In the genomic region with DNA sequence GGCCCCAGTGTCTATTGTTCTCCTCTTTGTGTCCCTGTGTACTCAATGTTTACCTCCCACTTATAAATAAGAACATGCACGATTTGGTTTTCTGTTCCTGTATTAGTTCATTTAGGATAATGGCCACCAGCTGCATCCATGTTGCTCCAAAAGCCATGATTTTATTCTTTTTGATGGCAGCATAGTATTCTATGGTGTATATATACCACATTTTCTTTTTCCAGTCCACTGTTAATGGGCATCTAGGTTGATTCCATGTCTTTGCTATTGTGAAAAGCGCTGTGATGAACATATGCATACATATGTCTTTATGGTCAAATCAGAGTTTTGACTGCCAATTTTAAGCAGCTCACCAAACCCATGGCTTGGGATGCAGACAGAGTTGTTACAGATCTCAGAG, we compare ENCODE assay signal across 10 cellular contexts. TPM values are rescaled to one million over a fixed set of nuclear protein-coding genes. Genes with fewer than 3 reads are reported as not detected.
"Had no signal": no experiment of that assay in that cellular context is flagged by ENCODE, and none has a peak within 500 bp of the region (broad histone marks: within the 10 kb centered on the region; RNA-seq: fewer than 3 reads in every experiment).

No MANE protein-coding gene starts in this region.

- H3K9ac ChIP-seq: GM23248 had no signal

- H3K4me3 Mint-ChIP-seq: GM23338, H9, HFFc6 had no signal

- FAIRE-seq: H54 had no signal

- H2AFZ ChIP-seq: GM23248, GM23338 had no signal

- H3K36me3 ChIP-seq: HAP-1 had no signal

- H3K27ac Mint-ChIP-seq: GM23338, HFFc6 had no signal

- H3K9me3 Mint-ChIP-seq: HFFc6 had no signal

- H3K4me1 Mint-ChIP-seq: GM23338, H9 had no signal

- H3K4me3 ChIP-seq: GM23248, GM23338, HAP-1 had no signal

- H3K27ac ChIP-seq: GM23248 had no signal

- H3K4me2 ChIP-seq: GM23338 had no signal

- DNase-seq: GOT3, H7, H9 had no signal

- H3K4me1 ChIP-seq: HAP-1 had no signal

RNA-seq across cellular contexts. Expression of gene ANP32D, which starts 17.2 kb away (rescaled TPM):
- total RNA-seq: GM23248, GM23338, H1, H4, H7, H9, HFFc6 had no signal
- polyA plus RNA-seq: GM23248, GM23338, H1 had no signal

RNA-seq across cellular contexts. Expression of gene C12orf54, which starts 27.2 kb away (rescaled TPM):
- total RNA-seq: GM23248, GM23338, H1, H4, H7, H9, HFFc6 had no signal
- polyA plus RNA-seq: GM23248, GM23338, H1 had no signal
